Comparison of ENCODE assay signal across 8 cellular contexts in the genomic region with DNA sequence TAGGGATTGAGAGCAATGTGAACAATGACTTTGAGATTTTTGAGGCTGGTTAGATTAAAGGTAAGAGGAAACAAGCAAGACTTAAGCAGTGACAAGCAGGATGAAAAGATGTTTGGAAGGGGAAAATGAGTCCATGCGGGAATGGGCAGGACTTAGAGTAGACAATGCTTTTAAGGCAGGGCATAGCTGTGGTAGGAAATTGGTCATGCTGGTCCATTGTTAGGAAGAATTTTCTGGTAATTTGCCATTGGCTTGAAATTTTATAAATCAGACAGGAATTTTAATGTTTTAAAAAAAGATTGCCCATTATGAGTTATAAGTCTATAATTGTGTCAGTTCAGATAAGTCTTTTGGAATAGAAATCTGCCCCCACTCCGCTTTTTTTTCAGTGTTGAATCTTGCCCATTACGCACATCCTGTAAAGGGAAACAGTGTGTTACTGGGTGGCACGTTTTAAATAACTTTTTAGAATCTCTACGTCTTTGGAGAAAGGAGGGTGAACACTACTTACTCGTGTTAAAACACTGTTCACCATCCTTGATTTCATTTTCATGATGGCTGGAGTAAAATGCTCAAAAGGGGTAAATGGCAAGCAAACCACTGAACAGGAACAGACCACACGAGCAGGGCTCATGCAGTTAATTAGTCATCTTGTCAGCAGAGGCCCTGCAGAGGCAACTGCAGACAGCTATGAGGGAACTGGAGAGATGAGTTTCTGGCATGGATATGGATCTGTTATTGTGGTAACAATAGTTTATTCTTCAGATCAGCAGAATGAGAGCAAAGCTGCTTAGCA. TPM values are rescaled to one million over a fixed set of nuclear protein-coding genes. Genes with fewer than 3 reads are reported as not detected.
DNase-seq lines count a peak whose midpoint lies in the region; ATAC-seq, FAIRE-seq and TF ChIP-seq lines count a peak whose summit lies in the region.

No MANE protein-coding gene starts in this region.

- no peaks in the 10 kb centered on the region for H3K27me3 Mint-ChIP-seq in activated naive CD8-positive, alpha-beta T cell treated with anti-CD3 and anti-CD28 coated beads for 36 hours

- no peak overlapping the region for H3K9ac ChIP-seq in HUES48 (ENCODE audit: low read depth, low read length)

- peaks cover 37% of the 10 kb centered on the region for H3K4me1 ChIP-seq in HUES48 (ENCODE audit: control insufficient read depth, insufficient read depth, low read length)

- no peak overlapping the region for H3K27ac Mint-ChIP-seq in activated naive CD8-positive, alpha-beta T cell treated with anti-CD3 and anti-CD28 coated beads for 36 hours
- no peak overlapping the region for H3K27ac Mint-ChIP-seq in stimulated activated effector memory CD8-positive, alpha-beta T cell treated with anti-CD3 and anti-CD28 coated beads, Interleukin-12 subunit alpha, Interleukin-12 subunit beta, amount 100 ng/mL, for 72 hours

- TF ChIP-seq POLR2A in GM12891 (IDR thresholded peaks at IDR 0.05; ENCODE audit: low read depth, low read length) (0 out of 2 replicates have a peak, but pooled peaks have one; percentile 12), erythroblast (IDR thresholded peaks at IDR 0.05; ENCODE audit: low read length) (no peak)

- H3K36me3 Mint-ChIP-seq in activated naive CD8-positive, alpha-beta T cell treated with anti-CD3 and anti-CD28 coated beads for 36 hours, result no peaks in the 10 kb centered on the region
- no peaks in the 10 kb centered on the region for H3K36me3 Mint-ChIP-seq in stimulated activated effector memory CD8-positive, alpha-beta T cell treated with anti-CD3 and anti-CD28 coated beads, Interleukin-12 subunit alpha, Interleukin-12 subunit beta, amount 100 ng/mL, for 72 hours

- peak; percentile 66 for ATAC-seq in GM21576 (IDR thresholded peaks at IDR 0.05; ENCODE audit: unreplicated experiment)
- ATAC-seq in stimulated activated effector memory CD8-positive, alpha-beta T cell treated with anti-CD3 and anti-CD28 coated beads, Interleukin-12 subunit alpha, Interleukin-12 subunit beta, amount 100 ng/mL, for 72 hours, result peak; percentile 84

- no peak overlapping the region for H3K4me3 ChIP-seq in HUES48 (ENCODE audit: low read depth, low read length)

- no peaks in the 10 kb centered on the region for H3K9me3 ChIP-seq in HUES48 (ENCODE audit: control insufficient read depth, insufficient read depth, low read length)

- FAIRE-seq in GM12891 (lab: Jason Lieb, UNC), result peak; percentile 93

- no peaks in the 10 kb centered on the region for H3K9me3 Mint-ChIP-seq in activated naive CD8-positive, alpha-beta T cell treated with anti-CD3 and anti-CD28 coated beads for 36 hours
- H3K9me3 Mint-ChIP-seq in stimulated activated effector memory CD8-positive, alpha-beta T cell treated with anti-CD3 and anti-CD28 coated beads, Interleukin-12 subunit alpha, Interleukin-12 subunit beta, amount 100 ng/mL, for 72 hours, result no peaks in the 10 kb centered on the region

- DNase-seq in GM12891 (ENCODE audit: insufficient read length, low spot score) (no peak), hippocampal formation (lab: John Stamatoyannopoulos, UW) (peak; percentile 41 to 95), erythroblast (lab: John Stamatoyannopoulos, UW) (no peak), activated T-cell treated with anti-CD3 and anti-CD28 coated beads for 4 hours (no peak)
- peak; percentile 18 for DNase-seq in activated naive CD8-positive, alpha-beta T cell treated with anti-CD3 and anti-CD28 coated beads for 36 hours
- DNase-seq in stimulated activated effector memory CD8-positive, alpha-beta T cell treated with anti-CD3 and anti-CD28 coated beads, Interleukin-12 subunit alpha, Interleukin-12 subunit beta, amount 100 ng/mL, for 72 hours (ENCODE audit: low spot score in 2 of 2), result no peak

- peaks cover 2% of the 10 kb centered on the region for H3K4me1 Mint-ChIP-seq in activated naive CD8-positive, alpha-beta T cell treated with anti-CD3 and anti-CD28 coated beads for 36 hours
- no peaks in the 10 kb centered on the region for H3K4me1 Mint-ChIP-seq in stimulated activated effector memory CD8-positive, alpha-beta T cell treated with anti-CD3 and anti-CD28 coated beads, Interleukin-12 subunit alpha, Interleukin-12 subunit beta, amount 100 ng/mL, for 72 hours

- no peaks in the 10 kb centered on the region for H3K27me3 ChIP-seq in HUES48 (ENCODE audit: control insufficient read depth, insufficient read depth, low read length)

- peaks cover under 1% of the 10 kb centered on the region; the same call in 1 of the 2 replicates for H3K36me3 ChIP-seq in HUES48 (ENCODE audit: control insufficient read depth, insufficient read depth, low read length)

- H3K27ac ChIP-seq in HUES48 (ENCODE audit: low read depth, low read length), result peak overlapping the region; percentile 56

- H3K4me3 Mint-ChIP-seq in activated naive CD8-positive, alpha-beta T cell treated with anti-CD3 and anti-CD28 coated beads for 36 hours, result no peak overlapping the region
- H3K4me3 Mint-ChIP-seq in stimulated activated effector memory CD8-positive, alpha-beta T cell treated with anti-CD3 and anti-CD28 coated beads, Interleukin-12 subunit alpha, Interleukin-12 subunit beta, amount 100 ng/mL, for 72 hours, result no peak overlapping the region

TF ChIP-seq in GM12891, 5 proteins besides CTCF, POLR2A, EP300 and RAD21:
- TF ChIP-seq POLR2AphosphoS5 (IDR thresholded peaks at IDR 0.05; ENCODE audit: low read depth, low read length) (no peak), POU2F2 (IDR thresholded peaks at IDR 0.05; ENCODE audit: low read depth, low read length) (0 out of 2 replicates have a peak, but pooled peaks have one; percentile 55), SPI1 (IDR thresholded peaks at IDR 0.05; ENCODE audit: low read depth, low read length) (peak; percentile 31), TAF1 (IDR thresholded peaks at IDR 0.05; ENCODE audit: low read depth, low read length) (0 out of 2 replicates have a peak, but pooled peaks have one; percentile 25), PAX5 (IDR thresholded peaks at IDR 0.05; ENCODE audit: insufficient read depth, low read length, severe bottlenecking) (peak; percentile 71)
TF ChIP-seq in GM12891: peak in this region for 4.

RNA-seq across cellular contexts. Expression of a gene that starts 25.0 kb away (rescaled TPM):
- 25.1 TPM for polyA plus RNA-seq in GM12891 (2012; ENCODE audit: low read depth, missing spikeins)
- 10 to 100 TPM; 10.0 to 10.9 TPM for total RNA-seq in activated naive CD8-positive, alpha-beta T cell treated with anti-CD3 and anti-CD28 coated beads for 36 hours

Comparison
In these comparisons a context has a peak if more than half of its experiments do, and no peak if none do; other contexts are left out.
1. DNase-seq: peak in activated naive CD8-positive, alpha-beta T cell treated with anti-CD3 and anti-CD28 coated beads for 36 hours (single experiment) and hippocampal formation (2 of 2); none in GM12891 (single experiment), stimulated activated effector memory CD8-positive, alpha-beta T cell treated with anti-CD3 and anti-CD28 coated beads, Interleukin-12 subunit alpha, Interleukin-12 subunit beta, amount 100 ng/mL, for 72 hours (0 of 2), erythroblast (0 of 2) and activated T-cell treated with anti-CD3 and anti-CD28 coated beads for 4 hours (single experiment).